In the genomic region with DNA sequence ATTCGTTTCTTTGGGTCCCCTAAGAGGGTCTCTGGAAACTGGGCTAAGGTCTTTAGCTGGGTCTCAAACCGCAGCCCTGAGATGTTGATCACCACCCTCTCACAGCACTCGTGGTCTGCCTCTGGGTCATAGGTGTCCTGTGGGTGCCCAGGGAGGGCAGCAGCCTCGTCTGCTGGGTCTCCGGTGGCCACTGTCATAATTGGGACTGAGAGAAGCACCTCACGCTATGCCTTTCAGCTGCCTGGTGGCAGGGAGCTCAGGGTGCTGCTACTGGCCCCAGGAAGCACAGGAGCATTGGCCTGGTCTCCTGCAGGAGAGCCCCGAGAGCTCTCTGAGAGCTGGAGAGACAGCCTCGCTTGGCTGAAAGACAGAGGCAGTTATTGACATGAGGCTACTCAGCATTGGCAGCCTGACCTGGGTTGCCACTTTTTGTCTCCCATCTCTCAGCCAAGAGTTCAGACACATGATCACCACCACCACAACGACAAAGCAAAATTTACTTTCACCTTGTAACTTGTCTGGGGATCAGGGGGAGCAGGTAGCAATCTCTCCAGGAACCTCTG, we compare ENCODE assay signal across 22 cellular contexts. TPM values are rescaled to one million over a fixed set of nuclear protein-coding genes. Genes with fewer than 3 reads are reported as not detected.
"Had no signal": no experiment of that assay in that cellular context is flagged by ENCODE, and none has a peak within 500 bp of the region (broad histone marks: within the 10 kb centered on the region; RNA-seq: fewer than 3 reads in every experiment).

No MANE protein-coding gene starts in this region.

- H3K27me3 ChIP-seq: vagina had no signal

- DNase-seq: activated CD4-positive, alpha-beta T cell treated with anti-CD3 and anti-CD28 coated beads for 36 hours; activated CD4-positive, alpha-beta T cell treated with anti-CD3 and anti-CD28 coated beads, Interleukin-2, amount 50 U/mL, for 48 hours; activated CD8-positive, alpha-beta memory T cell treated with anti-CD3 and anti-CD28 coated beads, Interleukin-2, amount 10 ng/mL, durations not matched to agents 7 days and 5 days; activated naive CD4-positive, alpha-beta T cell treated with Interleukin-2 at 50 U/mL for 16 hours; activated naive CD8-positive, alpha-beta T cell treated with anti-CD3 and anti-CD28 coated beads, Interleukin-2, amount 10 ng/mL, durations not matched to agents 7 days and 5 days; body of pancreas; central memory CD4-positive, alpha-beta T cell; colonic mucosa; erythroblast; foreskin melanocyte; kidney glomerular epithelial cell; left ventricle myocardium superior; mesenchymal stem cell; naive thymus-derived CD8-positive, alpha-beta T cell; retina; stimulated activated naive CD8-positive, alpha-beta T cell treated with anti-CD3 and anti-CD28 coated beads, Interleukin-15, Interleukin-2, amounts not matched to agents 100 U/mL and 50 U/mL, for 24 hours; transverse colon had no signal

- H3K27ac Mint-ChIP-seq: activated CD4-positive, alpha-beta T cell treated with anti-CD3 and anti-CD28 coated beads for 36 hours; activated CD8-positive, alpha-beta memory T cell treated with anti-CD3 and anti-CD28 coated beads, Interleukin-2, amount 10 ng/mL, durations not matched to agents 7 days and 5 days; activated naive CD8-positive, alpha-beta T cell treated with anti-CD3 and anti-CD28 coated beads, Interleukin-2, amount 10 ng/mL, durations not matched to agents 7 days and 5 days; activated T-helper 17 cell treated with anti-CD3 and anti-CD28 coated beads, Interleukin-2, amount 50 U/mL, for 72 hours; naive thymus-derived CD8-positive, alpha-beta T cell; T-helper 2 cell treated with Interferon-gamma antibody and Interleukin-4, amounts not matched to agents 5 μg/mL and 100 μg/mL, for 36 hours; WTC11 had no signal

- H3K36me3 ChIP-seq: colonic mucosa, transverse colon, vagina had no signal

- H3K9me3 ChIP-seq: body of pancreas, colonic mucosa, transverse colon, vagina had no signal

- H3K27ac ChIP-seq: body of pancreas, colonic mucosa, transverse colon, vagina had no signal

- ATAC-seq: activated CD4-positive, alpha-beta T cell treated with anti-CD3 and anti-CD28 coated beads for 36 hours; activated CD8-positive, alpha-beta memory T cell treated with anti-CD3 and anti-CD28 coated beads, Interleukin-2, amount 10 ng/mL, durations not matched to agents 7 days and 5 days; activated T-helper 17 cell treated with anti-CD3 and anti-CD28 coated beads, Interleukin-2, amount 50 U/mL, for 72 hours; body of pancreas; left ventricle myocardium superior; naive thymus-derived CD8-positive, alpha-beta T cell; stimulated activated naive CD8-positive, alpha-beta T cell treated with anti-CD3 and anti-CD28 coated beads, Interleukin-15, Interleukin-2, amounts not matched to agents 100 U/mL and 50 U/mL, for 24 hours; WTC11 had no signal

- H3K9me3 Mint-ChIP-seq: activated naive CD8-positive, alpha-beta T cell treated with anti-CD3 and anti-CD28 coated beads, Interleukin-2, amount 10 ng/mL, durations not matched to agents 7 days and 5 days; activated T-helper 17 cell treated with anti-CD3 and anti-CD28 coated beads, Interleukin-2, amount 50 U/mL, for 72 hours; naive thymus-derived CD8-positive, alpha-beta T cell; T-helper 2 cell treated with Interferon-gamma antibody and Interleukin-4, amounts not matched to agents 5 μg/mL and 100 μg/mL, for 36 hours; WTC11 had no signal

- H3K4me1 ChIP-seq: colonic mucosa had no signal

- H3K4me3 ChIP-seq: body of pancreas, colonic mucosa, transverse colon had no signal

- FAIRE-seq: endometrium had no signal

- H3K4me3 Mint-ChIP-seq: activated CD4-positive, alpha-beta T cell treated with anti-CD3 and anti-CD28 coated beads for 36 hours; activated CD8-positive, alpha-beta memory T cell treated with anti-CD3 and anti-CD28 coated beads, Interleukin-2, amount 10 ng/mL, durations not matched to agents 7 days and 5 days; activated naive CD8-positive, alpha-beta T cell treated with anti-CD3 and anti-CD28 coated beads, Interleukin-2, amount 10 ng/mL, durations not matched to agents 7 days and 5 days; activated T-helper 17 cell treated with anti-CD3 and anti-CD28 coated beads, Interleukin-2, amount 50 U/mL, for 72 hours; T-helper 2 cell treated with Interferon-gamma antibody and Interleukin-4, amounts not matched to agents 5 μg/mL and 100 μg/mL, for 36 hours had no signal

RNA-seq across cellular contexts. Expression of a gene that starts 1.5 kb away (rescaled TPM):
- polyA plus RNA-seq: naive thymus-derived CD8-positive, alpha-beta T cell had no signal
